ENCODE assay signal across 8 cellular contexts in the genomic region with DNA sequence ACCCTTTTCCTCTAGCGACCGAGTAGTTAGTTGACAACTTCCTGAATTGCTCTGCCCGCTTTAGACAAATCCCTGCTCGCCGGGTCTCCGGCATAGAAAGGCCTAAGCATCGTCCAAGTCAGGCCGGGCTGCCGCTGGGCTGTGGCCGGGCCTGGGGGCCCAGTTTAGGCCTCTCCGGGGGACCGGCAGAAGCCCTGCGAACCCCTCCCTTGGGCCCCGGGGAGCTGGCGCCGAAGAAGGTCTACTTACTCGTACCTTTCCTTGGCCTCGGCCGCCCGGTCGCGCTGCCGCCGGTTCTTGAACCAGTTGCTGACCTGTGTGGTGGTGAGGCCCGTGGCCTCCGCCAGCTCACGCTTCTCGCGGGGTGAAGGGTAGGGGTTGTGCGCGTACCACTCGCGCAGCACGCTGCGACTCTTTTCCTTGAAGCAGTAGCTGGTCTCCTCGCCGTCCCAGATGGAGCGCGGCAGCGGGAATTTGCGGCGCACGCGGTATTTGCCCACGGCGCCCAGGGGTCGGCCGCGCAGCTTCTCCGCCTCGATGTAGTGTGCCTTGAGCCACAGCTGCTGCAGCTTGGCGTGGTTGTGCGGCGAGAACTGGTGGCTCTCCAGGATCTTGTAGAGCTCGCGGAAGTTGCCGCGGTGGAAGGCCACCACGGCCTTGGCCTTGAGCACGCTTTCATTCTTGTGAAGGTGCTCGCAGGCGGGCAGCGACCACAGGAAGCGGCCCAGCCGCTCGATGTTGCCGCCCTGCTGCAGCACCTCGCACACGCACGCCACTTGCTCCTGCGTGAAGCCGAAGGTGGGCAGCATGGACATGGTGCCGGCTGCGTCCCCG. TPM values are rescaled to one million over a fixed set of nuclear protein-coding genes. Genes with fewer than 3 reads are reported as not detected.
A peak's percentile ranks its signal among the peaks of the same experiment; 100 is the strongest.
DNase-seq lines count a peak whose midpoint lies in the region; ATAC-seq and TF ChIP-seq lines count a peak whose summit lies in the region.

No MANE protein-coding gene starts in this region.

- no peak overlapping the region for H3K27ac ChIP-seq in effector memory CD4-positive, alpha-beta T cell (ENCODE audit: insufficient read depth, low read length, poor library complexity, severe bottlenecking)

- peak overlapping the region; percentile 29 for H3K4me3 ChIP-seq in effector memory CD4-positive, alpha-beta T cell (ENCODE audit: insufficient read depth, low read depth, low read length, poor library complexity, severe bottlenecking)

- peak overlapping the region; percentile 39 for H3K4me3 Mint-ChIP-seq in natural killer cell treated with Interleukin-12 subunit alpha and Interleukin-12 subunit beta and Interleukin-15 and Interleukin-18, amount 100 ng/mL, for 72 hours

- no peaks in the 10 kb centered on the region for H3K36me3 Mint-ChIP-seq in natural killer cell treated with Interleukin-12 subunit alpha and Interleukin-12 subunit beta and Interleukin-15 and Interleukin-18, amount 100 ng/mL, for 72 hours

- peak; percentile 63 for DNase-seq in GM13977 (ENCODE audit: low spot score)
- DNase-seq in NCI-H510A (lab: John Stamatoyannopoulos, UW), result peak; percentile 28
- no peak for DNase-seq in effector memory CD4-positive, alpha-beta T cell
- DNase-seq in natural killer cell treated with Interleukin-12 subunit alpha and Interleukin-12 subunit beta and Interleukin-15 and Interleukin-18, amount 100 ng/mL, for 72 hours (ENCODE audit: low spot score), result peak; percentile 34
- no peak for DNase-seq in stimulated activated CD4-positive, alpha-beta T cell treated with anti-CD3 and anti-CD28 coated beads, Interleukin-4, amount 100 ng/mL, for 1 hour

- peaks cover 6 to 14% of the 10 kb centered on the region in 2 donors for H3K4me1 Mint-ChIP-seq in natural killer cell treated with Interleukin-12 subunit alpha and Interleukin-12 subunit beta and Interleukin-15 and Interleukin-18, amount 100 ng/mL, for 72 hours (ENCODE audit: low read depth in 2 of 2)

- TF ChIP-seq CTCF in GM13977 (IDR thresholded peaks at IDR 0.05; ENCODE audit: extremely low read depth, insufficient read depth, missing control alignments), result no peak

- in situ Hi-C loops in GM13977 (cut with MboI; ENCODE audit: low pct_unique_long_range_greater_than_20kb, low sequenced_read_pairs, unreplicated experiment), result no loop called here

- peaks cover 49 to 53% of the 10 kb centered on the region in 2 donors for H3K27me3 Mint-ChIP-seq in natural killer cell treated with Interleukin-12 subunit alpha and Interleukin-12 subunit beta and Interleukin-15 and Interleukin-18, amount 100 ng/mL, for 72 hours

- H3K9me3 ChIP-seq in effector memory CD4-positive, alpha-beta T cell (ENCODE audit: control insufficient read depth, low read length), result no peaks in the 10 kb centered on the region

- no peaks in the 10 kb centered on the region for H3K36me3 ChIP-seq in effector memory CD4-positive, alpha-beta T cell (ENCODE audit: control insufficient read depth, insufficient read depth, low read length)

- peaks cover 60% of the 10 kb centered on the region for H3K27me3 ChIP-seq in effector memory CD4-positive, alpha-beta T cell (replicated peaks; ENCODE audit: control insufficient read depth, insufficient read depth, low read length, poor library complexity, severe bottlenecking)

- ATAC-seq in natural killer cell treated with Interleukin-12 subunit alpha and Interleukin-12 subunit beta and Interleukin-15 and Interleukin-18, amount 100 ng/mL, for 72 hours, result peak in 1 of 2 donors; percentile 22
- no peak for ATAC-seq in GM18511 (IDR thresholded peaks at IDR 0.05; ENCODE audit: unreplicated experiment)
- ATAC-seq in GM21619 (IDR thresholded peaks at IDR 0.05; ENCODE audit: unreplicated experiment), result no peak
- ATAC-seq in GM19397 (IDR thresholded peaks at IDR 0.05; ENCODE audit: unreplicated experiment), result no peak

- peaks cover 12% of the 10 kb centered on the region for H3K4me1 ChIP-seq in effector memory CD4-positive, alpha-beta T cell (ENCODE audit: control insufficient read depth, insufficient read depth, low read length, poor library complexity, severe bottlenecking)

- no peaks in the 10 kb centered on the region for H3K9me3 Mint-ChIP-seq in natural killer cell treated with Interleukin-12 subunit alpha and Interleukin-12 subunit beta and Interleukin-15 and Interleukin-18, amount 100 ng/mL, for 72 hours

- no peak overlapping the region for H3K27ac Mint-ChIP-seq in natural killer cell treated with Interleukin-12 subunit alpha and Interleukin-12 subunit beta and Interleukin-15 and Interleukin-18, amount 100 ng/mL, for 72 hours

RNA-seq across cellular contexts. Expression of a gene that starts 0.7 kb away (rescaled TPM):
- not detected for total RNA-seq in natural killer cell treated with Interleukin-12 subunit alpha and Interleukin-12 subunit beta and Interleukin-15 and Interleukin-18, amount 100 ng/mL, for 72 hours

Comparison
In these comparisons a context has a peak if more than half of its experiments do, and no peak if none do; other contexts are left out.
1. DNase-seq: peak in GM13977 (single experiment), NCI-H510A (single experiment) and natural killer cell treated with Interleukin-12 subunit alpha and Interleukin-12 subunit beta and Interleukin-15 and Interleukin-18, amount 100 ng/mL, for 72 hours (single experiment); none in effector memory CD4-positive, alpha-beta T cell (0 of 3) and stimulated activated CD4-positive, alpha-beta T cell treated with anti-CD3 and anti-CD28 coated beads, Interleukin-4, amount 100 ng/mL, for 1 hour (single experiment).